ENCODE assay signal across 21 cellular contexts in genomic region chr9:125540497-125540896, GRCh38.
DNase-seq lines count a peak whose midpoint lies in the region; ATAC-seq and TF ChIP-seq lines count a peak whose summit lies in the region.
"Had no signal": no experiment of that assay in that cellular context is flagged by ENCODE, and none has a peak within 500 bp of the region (broad histone marks: within the 10 kb centered on the region; RNA-seq: fewer than 3 reads in every experiment).

No MANE protein-coding gene starts in this region.

- peaks cover 47% of the 10 kb centered on the region for H3K4me1 ChIP-seq in foreskin keratinocyte
- peaks cover 40% of the 10 kb centered on the region for H3K4me1 ChIP-seq in stomach smooth muscle (ENCODE audit: control insufficient read depth, insufficient read depth, low read length)

- no peak overlapping the region for H3K27ac Mint-ChIP-seq in activated naive CD4-positive, alpha-beta T cell treated with anti-CD3 and anti-CD28 coated beads, Interleukin-2, amount 50 U/mL, for 72 hours
- H3K27ac Mint-ChIP-seq: activated CD4-positive, alpha-beta memory T cell treated with anti-CD3 and anti-CD28 coated beads, Interleukin-2, amount 10 ng/mL, durations not matched to agents 7 days and 5 days; T-helper 1 cell treated with Interleukin-12 subunit alpha and Interleukin-12 subunit beta and Interleukin-4 antibody, amounts not matched to agents 30 μg/mL and 1 μg/mL, for 36 hours had no signal

- DNase-seq in activated naive CD4-positive, alpha-beta T cell treated with anti-CD3 and anti-CD28 coated beads, Interleukin-2, amount 50 U/mL, for 72 hours (ENCODE audit: low spot score in 2 of 2), result no peak
- DNase-seq in activated naive CD4-positive, alpha-beta T cell treated with anti-CD3 and anti-CD28 coated beads, Interleukin-2, amount 50 U/mL, for 16 hours, result no peak
- DNase-seq in RKO (ENCODE audit: low spot score), result peak; percentile 45
- peak; percentile 47 to 79 for DNase-seq in foreskin keratinocyte
- no peak for DNase-seq in erythroblast (lab: John Stamatoyannopoulos, UW)
- DNase-seq: activated CD4-positive, alpha-beta memory T cell treated with anti-CD3 and anti-CD28 coated beads, Interleukin-2, amount 10 ng/mL, durations not matched to agents 7 days and 5 days; activated T-cell treated with anti-CD3 and anti-CD28 coated beads, Interleukin-2, amount 50 U/mL, for 4 hours; caudate nucleus; DMS53; effector CD8-positive, alpha-beta T cell; NCI-H1694; NCI-H446 treated with DMSO at 0.1 percent for 48 hours; psoas muscle; SIG-M5; spleen; WERI-Rb-1 had no signal

- TF ChIP-seq CTCF in foreskin keratinocyte (conservative IDR thresholded peaks at IDR 0.05), result no peak

- H3K9me3 Mint-ChIP-seq in activated naive CD4-positive, alpha-beta T cell treated with anti-CD3 and anti-CD28 coated beads, Interleukin-2, amount 50 U/mL, for 72 hours, result no peaks in the 10 kb centered on the region
- H3K9me3 Mint-ChIP-seq: activated CD4-positive, alpha-beta memory T cell treated with anti-CD3 and anti-CD28 coated beads, Interleukin-2, amount 10 ng/mL, durations not matched to agents 7 days and 5 days; activated T-cell treated with anti-CD3 and anti-CD28 coated beads, Interleukin-2, amount 50 U/mL, for 4 hours; T-helper 1 cell treated with Interleukin-12 subunit alpha and Interleukin-12 subunit beta and Interleukin-4 antibody, amounts not matched to agents 30 μg/mL and 1 μg/mL, for 36 hours had no signal

- H3K9me3 ChIP-seq in stomach smooth muscle (ENCODE audit: control insufficient read depth in 2 of 2, low read length in 2 of 2), result no peaks in the 10 kb centered on the region
- H3K9me3 ChIP-seq: psoas muscle, spleen, thoracic aorta had no signal

- no peaks in the 10 kb centered on the region for H3K36me3 ChIP-seq in stomach smooth muscle (ENCODE audit: control insufficient read depth in 2 of 2, insufficient read depth in 2 of 2, low read length in 2 of 2)
- H3K36me3 ChIP-seq: thoracic aorta had no signal

- H3K27me3 ChIP-seq in foreskin keratinocyte (no peaks in the 10 kb centered on the region), stomach smooth muscle (ENCODE audit: control insufficient read depth in 1 of 2, insufficient read depth in 2 of 2, low read length in 2 of 2) (no peaks in the 10 kb centered on the region)
- H3K27me3 ChIP-seq: spleen had no signal

- H3K4me3 ChIP-seq in stomach smooth muscle (ENCODE audit: low read length in 2 of 2), result no peak overlapping the region
- H3K4me3 ChIP-seq: psoas muscle, spleen, thoracic aorta had no signal

- no peak overlapping the region for H3K9ac ChIP-seq in stomach smooth muscle (ENCODE audit: low read length in 2 of 2)

- peak; percentile 29 to 50 for ATAC-seq in activated naive CD4-positive, alpha-beta T cell treated with anti-CD3 and anti-CD28 coated beads, Interleukin-2, amount 50 U/mL, for 72 hours
- ATAC-seq in foreskin keratinocyte (peak; percentile 63), HG02588 (IDR thresholded peaks at IDR 0.05; ENCODE audit: unreplicated experiment) (no peak), HG02623 (IDR thresholded peaks at IDR 0.05; ENCODE audit: unreplicated experiment) (no peak)
- ATAC-seq: activated T-cell treated with anti-CD3 and anti-CD28 coated beads, Interleukin-2, amount 50 U/mL, for 4 hours; psoas muscle had no signal

- no peak for TF ChIP-seq POLR2A in erythroblast (IDR thresholded peaks at IDR 0.05; ENCODE audit: low read length)

- H3K27ac ChIP-seq in foreskin keratinocyte (no peak overlapping the region), stomach smooth muscle (ENCODE audit: low read length) (peak overlapping the region; percentile 13)
- H3K27ac ChIP-seq: psoas muscle, spleen, thoracic aorta, WERI-Rb-1 had no signal

- peaks cover 0 to 8% of the 10 kb centered on the region in 2 donors for H3K36me3 Mint-ChIP-seq in activated naive CD4-positive, alpha-beta T cell treated with anti-CD3 and anti-CD28 coated beads, Interleukin-2, amount 50 U/mL, for 72 hours

Comparison
In these comparisons a context has a peak if more than half of its experiments do, and no peak if none do; other contexts are left out.
1. ATAC-seq: peak in activated naive CD4-positive, alpha-beta T cell treated with anti-CD3 and anti-CD28 coated beads, Interleukin-2, amount 50 U/mL, for 72 hours (2 of 2) and foreskin keratinocyte (single experiment); none in HG02588 (single experiment) and HG02623 (single experiment).
2. DNase-seq: peak in RKO (single experiment) and foreskin keratinocyte (2 of 2); none in activated naive CD4-positive, alpha-beta T cell treated with anti-CD3 and anti-CD28 coated beads, Interleukin-2, amount 50 U/mL, for 72 hours (0 of 2), activated naive CD4-positive, alpha-beta T cell treated with anti-CD3 and anti-CD28 coated beads, Interleukin-2, amount 50 U/mL, for 16 hours (single experiment) and erythroblast (0 of 2).